Comparison of ENCODE assay signal across 31 cellular contexts in genomic region chr4:95705323-95705722, GRCh38.
DNase-seq lines count a peak whose midpoint lies in the region; ATAC-seq and TF ChIP-seq lines count a peak whose summit lies in the region.
"Had no signal": no experiment of that assay in that cellular context is flagged by ENCODE, and none has a peak within 500 bp of the region (broad histone marks: within the 10 kb centered on the region; RNA-seq: fewer than 3 reads in every experiment).

No MANE protein-coding gene starts in this region.

- CTCF ChIA-PET in SK-N-SH (lab: Yijun Ruan, JAX): no interaction called here

- H3K4me1 ChIP-seq in SK-N-SH (ENCODE audit: control insufficient read depth in 1 of 2, insufficient read depth in 2 of 2, low read depth in 1 of 2, low read length in 1 of 2): peaks cover 0 to 3% of the 10 kb centered on the region in 2 experiments; a peak in 2 of 4 replicates
- H3K4me1 ChIP-seq: A549, BLaER1, Caco-2 had no signal

- no peak; the same call in 1 of the 2 replicates for TF ChIP-seq RAD21 in SK-N-SH (IDR thresholded peaks at IDR 0.05; ENCODE audit: low read length)

- H3K4me2 ChIP-seq in SK-N-SH: no peak overlapping the region
- H3K4me2 ChIP-seq: A549; BLaER1; BLaER1 treated with 17β-estradiol and CSF1 and Interleukin-3, amounts not matched to agents 10 nM and 100 nM had no signal

- peak in 1 of 2 experiments; percentile 81; a peak in 2 of 4 replicates for TF ChIP-seq EP300 in SK-N-SH (IDR thresholded peaks at IDR 0.05; ENCODE audit: borderline replicate concordance in 1 of 2, low read depth in 1 of 2, low read length in 1 of 2)

- H3K36me3 ChIP-seq in SK-N-SH (replicated peaks in 1 of 2; ENCODE audit: control insufficient read depth in 1 of 2, insufficient read depth in 2 of 2, low read length in 1 of 2): no peaks in the 10 kb centered on the region
- H3K36me3 ChIP-seq: BE2C; BLaER1; BLaER1 treated with 17β-estradiol and CSF1 and Interleukin-3, amounts not matched to agents 10 nM and 100 nM had no signal

- POLR2A ChIA-PET in SK-N-SH (lab: Yijun Ruan, JAX): interaction anchor here (1.5 kb wide), 1 partner anchor 157 kb away, joined by 3 read pairs; the partner anchor contains the start of gene UNC5C

- no peaks in the 10 kb centered on the region for H3K27me3 ChIP-seq in SK-N-SH (ENCODE audit: insufficient read depth)
- H3K27me3 ChIP-seq: BE2C; BLaER1; BLaER1 treated with 17β-estradiol and CSF1 and Interleukin-3, amounts not matched to agents 10 nM and 100 nM had no signal

- H4K20me1 ChIP-seq in SK-N-SH (ENCODE audit: insufficient read depth): no peaks in the 10 kb centered on the region
- H4K20me1 ChIP-seq: BLaER1; BLaER1 treated with 17β-estradiol and CSF1 and Interleukin-3, amounts not matched to agents 10 nM and 100 nM had no signal

- no peaks in the 10 kb centered on the region for H3K79me2 ChIP-seq in SK-N-SH (ENCODE audit: insufficient read depth)

- TF ChIP-seq CTCF in SK-N-SH (IDR thresholded peaks at IDR 0.05): no peak

- H2AFZ ChIP-seq in SK-N-SH (ENCODE audit: low read depth): no peak overlapping the region

- peak; percentile 6 for DNase-seq in SK-N-DZ (ENCODE audit: low spot score)
- DNase-seq in SK-N-SH: peak; percentile 6
- no peak for DNase-seq in activated naive CD4-positive, alpha-beta T cell (lab: John Stamatoyannopoulos, UW)
- no peak for DNase-seq in inferior parietal cortex (ENCODE audit: extremely low spot score)
- DNase-seq in UCSD-AML1 (lab: John Stamatoyannopoulos, UW; ENCODE audit: unreplicated experiment): no peak
- DNase-seq: 8988T; ACHN; AML-193; C1 segment of cervical spinal cord; Caco-2; Calu3; CD4-positive, alpha-beta memory T cell; CD4-positive, alpha-beta T cell; CD4-positive, CD25-positive, alpha-beta regulatory T cell; CD8-positive, alpha-beta memory T cell; CD8-positive, alpha-beta T cell; COR-L47; DMS 273 treated with DMSO at 0.1 percent for 48 hours; DMS153; DMS53; DMS79; DMS79 treated with DMSO at 0.1 percent for 48 hours; DND-41; EL had no signal

- H3K27ac ChIP-seq in SK-N-SH (ENCODE audit: low read depth in 2 of 2, low read length in 1 of 2): peak overlapping the region in 1 of 2 experiments; percentile 70; a peak in 1 of 4 replicates
- H3K27ac ChIP-seq: 22Rv1; A549; BLaER1; BLaER1 treated with 17β-estradiol and CSF1 and Interleukin-3, amounts not matched to agents 10 nM and 100 nM; C4-2B had no signal

- no peak overlapping the region for H3K9ac ChIP-seq in SK-N-SH
- H3K9ac ChIP-seq: BLaER1; BLaER1 treated with 17β-estradiol and CSF1 and Interleukin-3, amounts not matched to agents 10 nM and 100 nM had no signal

- ATAC-seq in SK-N-SH treated with all-trans-retinoic acid at 6 μM for 48 hours: no peak; the same call in 2 of the 3 replicates
- ATAC-seq: A549; CD8-positive, alpha-beta T cell had no signal

- H3K9me2 ChIP-seq in SK-N-SH: no peaks in the 10 kb centered on the region

- H3F3A ChIP-seq in SK-N-SH (replicated peaks; ENCODE audit: insufficient read depth): no peaks in the 10 kb centered on the region

- H3K4me3 ChIP-seq in SK-N-SH (ENCODE audit: low read depth in 2 of 2, low read length in 1 of 2): no peak overlapping the region
- H3K4me3 ChIP-seq: A549; BLaER1; BLaER1 treated with 17β-estradiol and CSF1 and Interleukin-3, amounts not matched to agents 10 nM and 100 nM had no signal

- H3K9me3 ChIP-seq in SK-N-SH: no peaks in the 10 kb centered on the region
- H3K9me3 ChIP-seq: A549, BE2C, BLaER1, Caco-2 had no signal

TF ChIP-seq in SK-N-SH, 30 proteins besides CTCF, POLR2A, EP300 and RAD21 (continues in another document):
- TF ChIP-seq TCF12 (IDR thresholded peaks at IDR 0.05) (0 out of 2 replicates have a peak, but pooled peaks have one; percentile 13), TEAD4 (IDR thresholded peaks at IDR 0.05; ENCODE audit: borderline replicate concordance, insufficient read depth) (peak; percentile 45; the same call in 1 of the 2 replicates), ZBTB33 (IDR thresholded peaks at IDR 0.05; ENCODE audit: borderline replicate concordance, low read depth) (no peak), FOXM1 (IDR thresholded peaks at IDR 0.05; ENCODE audit: low read depth) (no peak), USF1 (IDR thresholded peaks at IDR 0.05; ENCODE audit: borderline replicate concordance, low read depth) (no peak), FOSL2 (IDR thresholded peaks at IDR 0.05; ENCODE audit: borderline replicate concordance, low read depth) (no peak), GABPA (IDR thresholded peaks at IDR 0.05; ENCODE audit: low read depth) (no peak), USF2 (IDR thresholded peaks at IDR 0.05; ENCODE audit: borderline replicate concordance, low read depth, low read length) (no peak), GATA2 (CRISPR knock-in tag; IDR thresholded peaks at IDR 0.05) (peak; percentile 75), RCOR1 (IDR thresholded peaks at IDR 0.05; ENCODE audit: low read length) (peak; percentile 80)

TF ChIP-seq in SK-N-SH treated with all-trans-retinoic acid at 6 μM for 48 hours, 23 proteins besides CTCF, POLR2A, EP300 and RAD21 (continues in another document):
- no peak for TF ChIP-seq OSR1 (CRISPR knock-in tag; IDR thresholded peaks at IDR 0.05)
- no peak; the same call in 1 of the 2 replicates for TF ChIP-seq BACH2 (CRISPR knock-in tag; IDR thresholded peaks at IDR 0.05; ENCODE audit: borderline replicate concordance)
- TF ChIP-seq ESRRG (CRISPR knock-in tag; IDR thresholded peaks at IDR 0.05): no peak
- TF ChIP-seq ZFP3 (CRISPR knock-in tag; IDR thresholded peaks at IDR 0.05): peak; percentile 72
- peak; percentile 46; the same call in 1 of the 2 replicates for TF ChIP-seq ZNF8 (CRISPR knock-in tag; IDR thresholded peaks at IDR 0.05)
- TF ChIP-seq ZNF565 (CRISPR knock-in tag; conservative IDR thresholded peaks at IDR 0.05; ENCODE audit: low read depth): 0 out of 2 replicates have a peak, but pooled peaks have one; percentile 39
- peak; percentile 71; the same call in 1 of the 2 replicates for TF ChIP-seq PATZ1 (CRISPR knock-in tag; IDR thresholded peaks at IDR 0.05; ENCODE audit: borderline replicate concordance)
- TF ChIP-seq ISL1 (CRISPR knock-in tag; IDR thresholded peaks at IDR 0.05): peak; percentile 96
- TF ChIP-seq POU6F1 (CRISPR knock-in tag; IDR thresholded peaks at IDR 0.05; ENCODE audit: borderline replicate concordance, low read depth): no peak; the same call in 1 of the 2 replicates
- TF ChIP-seq TSHZ2 (CRISPR knock-in tag; IDR thresholded peaks at IDR 0.05): peak; percentile 95
- peak; percentile 97 for TF ChIP-seq TCF4 (CRISPR knock-in tag; IDR thresholded peaks at IDR 0.05; ENCODE audit: borderline replicate concordance)
- TF ChIP-seq TOX (CRISPR knock-in tag; IDR thresholded peaks at IDR 0.05; ENCODE audit: borderline replicate concordance): no peak
- no peak for TF ChIP-seq ZC3H10 (CRISPR knock-in tag; IDR thresholded peaks at IDR 0.05)
- peak; percentile 68; the same call in 1 of the 2 replicates for TF ChIP-seq SNAI2 (CRISPR knock-in tag; IDR thresholded peaks at IDR 0.05)

Comparison
In these comparisons a context has a peak if more than half of its experiments do, and no peak if none do; other contexts are left out.
1. DNase-seq: peak in SK-N-DZ (single experiment) and SK-N-SH (single experiment); none in activated naive CD4-positive, alpha-beta T cell (0 of 4), inferior parietal cortex (single experiment) and UCSD-AML1 (single experiment).